In genomic region chr1:112242470-112242869, GRCh38 we compare ENCODE assay signal across 27 cellular contexts.
"Had no signal": no experiment of that assay in that cellular context is flagged by ENCODE, and none has a peak within 500 bp of the region (broad histone marks: within the 10 kb centered on the region; RNA-seq: fewer than 3 reads in every experiment).

No MANE protein-coding gene starts in this region.

- DNase-seq: hypothalamus; immature natural killer cell; left ventricle myocardium inferior; mesendoderm; naive B cell; natural killer cell; nephron progenitor cell; pancreas; posterior cingulate gyrus; retina; right cardiac atrium; sigmoid colon; small intestine; spleen; stimulated activated CD4-positive, alpha-beta T cell treated with anti-CD3 and anti-CD28 coated beads, Interleukin-4, amount 100 ng/mL, for 24 hours; stimulated activated naive CD4-positive, alpha-beta T cell; tibial artery; uterus had no signal

- H3K36me3 Mint-ChIP-seq: immature natural killer cell; mesothelial cell of epicardium; naive B cell; natural killer cell; stimulated activated effector memory CD8-positive, alpha-beta T cell treated with anti-CD3 and anti-CD28 coated beads, Interleukin-12 subunit alpha, Interleukin-12 subunit beta, amount 100 ng/mL, for 72 hours; type B pancreatic cell had no signal

- H3K4me1 Mint-ChIP-seq: immature natural killer cell; mesothelial cell of epicardium; naive B cell; natural killer cell; stimulated activated effector memory CD8-positive, alpha-beta T cell treated with anti-CD3 and anti-CD28 coated beads, Interleukin-12 subunit alpha, Interleukin-12 subunit beta, amount 100 ng/mL, for 72 hours had no signal

- H3K4me1 ChIP-seq: pancreas, prostate gland, sigmoid colon, spleen, suprapubic skin, tibial artery, uterus had no signal

- H3K4me3 Mint-ChIP-seq: immature natural killer cell; mesothelial cell of epicardium; naive B cell; natural killer cell; nephron progenitor cell; stimulated activated effector memory CD8-positive, alpha-beta T cell treated with anti-CD3 and anti-CD28 coated beads, Interleukin-12 subunit alpha, Interleukin-12 subunit beta, amount 100 ng/mL, for 72 hours; stimulated activated naive CD8-positive, alpha-beta T cell treated with anti-CD3 and anti-CD28 coated beads, Interleukin-15, Interleukin-2, amounts not matched to agents 100 ng/mL and 50 ng/mL, for 24 hours; type B pancreatic cell had no signal

- H3K27ac ChIP-seq: left ventricle myocardium inferior, pancreas, prostate gland, sigmoid colon, spleen, suprapubic skin, thoracic aorta, tibial artery, uterus had no signal

- H3K27me3 ChIP-seq: pancreas, sigmoid colon, tibial artery, uterus had no signal

- H3K36me3 ChIP-seq: left ventricle myocardium inferior, pancreas, prostate gland, sigmoid colon, spleen, suprapubic skin, thoracic aorta, tibial artery, uterus had no signal

- H3K9me3 ChIP-seq: left ventricle myocardium inferior, pancreas, prostate gland, sigmoid colon, spleen, suprapubic skin, thoracic aorta, tibial artery, uterus had no signal

- ATAC-seq: natural killer cell; pancreas; stimulated activated effector memory CD8-positive, alpha-beta T cell treated with anti-CD3 and anti-CD28 coated beads, Interleukin-12 subunit alpha, Interleukin-12 subunit beta, amount 100 ng/mL, for 72 hours had no signal

- H3K4me3 ChIP-seq: left ventricle myocardium inferior, lung, pancreas, prostate gland, sigmoid colon, spleen, suprapubic skin, thoracic aorta, tibial artery, uterus had no signal

- H3K9me3 Mint-ChIP-seq: mesothelial cell of epicardium; natural killer cell; nephron progenitor cell; stimulated activated effector memory CD8-positive, alpha-beta T cell treated with anti-CD3 and anti-CD28 coated beads, Interleukin-12 subunit alpha, Interleukin-12 subunit beta, amount 100 ng/mL, for 72 hours; stimulated activated naive CD8-positive, alpha-beta T cell treated with anti-CD3 and anti-CD28 coated beads, Interleukin-15, Interleukin-2, amounts not matched to agents 100 ng/mL and 50 ng/mL, for 24 hours; type B pancreatic cell had no signal

- FAIRE-seq: islet of Langerhans, pancreas, small intestine had no signal

- H3K27ac Mint-ChIP-seq: immature natural killer cell; mesothelial cell of epicardium; naive B cell; natural killer cell; nephron progenitor cell; stimulated activated effector memory CD8-positive, alpha-beta T cell treated with anti-CD3 and anti-CD28 coated beads, Interleukin-12 subunit alpha, Interleukin-12 subunit beta, amount 100 ng/mL, for 72 hours; stimulated activated naive CD8-positive, alpha-beta T cell treated with anti-CD3 and anti-CD28 coated beads, Interleukin-15, Interleukin-2, amounts not matched to agents 100 ng/mL and 50 ng/mL, for 24 hours; type B pancreatic cell had no signal
